ENCODE assay signal across 8 cellular contexts in the genomic region with DNA sequence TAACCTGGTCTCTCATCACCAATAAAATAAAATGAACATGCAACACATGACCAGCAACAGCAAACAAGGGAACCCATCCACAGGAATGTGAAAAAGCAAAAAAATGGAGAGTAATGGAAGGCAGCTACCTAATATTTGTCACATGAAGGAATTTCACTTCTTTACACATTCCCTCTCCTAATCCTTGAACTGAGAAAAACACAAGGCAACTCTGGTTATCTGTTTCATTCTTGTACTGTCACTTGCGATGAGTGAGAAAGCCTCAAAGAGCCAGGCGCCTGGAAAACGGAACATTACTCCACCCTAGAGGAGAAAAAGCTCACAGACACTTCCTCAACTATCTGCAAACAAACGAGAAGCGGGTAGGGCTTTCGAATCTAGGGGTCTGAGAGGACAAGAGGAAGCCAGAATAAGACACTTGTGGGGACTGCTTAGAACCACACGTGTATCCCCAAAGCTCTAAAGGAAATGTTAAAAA. TPM values are rescaled to one million over a fixed set of nuclear protein-coding genes. Genes with fewer than 3 reads are reported as not detected.
DNase-seq lines count a peak whose midpoint lies in the region; ATAC-seq, FAIRE-seq and TF ChIP-seq lines count a peak whose summit lies in the region.

No MANE protein-coding gene starts in this region.

- H3K27me3 ChIP-seq in BLaER1 treated with 17β-estradiol and CSF1 and Interleukin-3, amounts not matched to agents 10 nM and 100 nM, result no peaks in the 10 kb centered on the region
- H3K27me3 ChIP-seq in keratinocyte (ENCODE audit: control insufficient read depth, extremely low read depth, insufficient read depth, low read length), result no peaks in the 10 kb centered on the region

- H3K27ac ChIP-seq in BLaER1 treated with 17β-estradiol and CSF1 and Interleukin-3, amounts not matched to agents 10 nM and 100 nM, result peak overlapping the region in 7 of 11 experiments; percentile 21 to 68 (median 29); a peak in 13 of 22 replicates
- H3K27ac ChIP-seq in keratinocyte (ENCODE audit: control insufficient read depth, insufficient read depth, low read length), result peak overlapping the region; percentile 55

- no peaks in the 10 kb centered on the region for H4K20me1 ChIP-seq in BLaER1 treated with 17β-estradiol and CSF1 and Interleukin-3, amounts not matched to agents 10 nM and 100 nM
- no peaks in the 10 kb centered on the region for H4K20me1 ChIP-seq in keratinocyte (ENCODE audit: control insufficient read depth, extremely low read depth, insufficient read depth, low read length)

- peak overlapping the region; percentile 71 to 85 (median 76) for H3K27ac Mint-ChIP-seq in brain
- peak overlapping the region; percentile 77 for H3K27ac Mint-ChIP-seq in stimulated activated naive B cell treated with anti-CD40 and anti-IgM and Interleukin-4, amounts not matched to agents 10 μg/mL and 1 μg/mL and 100 μg/mL, for 72 hours

- H3K9me3 ChIP-seq in BLaER1 treated with 17β-estradiol and CSF1 and Interleukin-3, amounts not matched to agents 10 nM and 100 nM (replicated peaks in 1 of 11), result no peaks in the 10 kb centered on the region
- H3K9me3 ChIP-seq in keratinocyte (ENCODE audit: control insufficient read depth, low read depth, low read length), result no peaks in the 10 kb centered on the region

- H2AFZ ChIP-seq in keratinocyte (ENCODE audit: control insufficient read depth, low read length), result peak overlapping the region; percentile 53

- dilution Hi-C loops in keratinocyte (cut with MboI; ENCODE audit: extremely low pct_ligation_motif_present, low sequenced_read_pairs), result no loop called here

- ATAC-seq in stimulated activated naive B cell treated with anti-CD40 and anti-IgM and Interleukin-4, amounts not matched to agents 10 μg/mL and 1 μg/mL and 100 μg/mL, for 72 hours (replicated peaks), result peak; percentile 77 to 81
- no peak for ATAC-seq in GM19035 (IDR thresholded peaks at IDR 0.05; ENCODE audit: unreplicated experiment)

- no peaks in the 10 kb centered on the region for H3K79me2 ChIP-seq in keratinocyte (ENCODE audit: control insufficient read depth, insufficient read depth, low read length)

- H3K4me3 Mint-ChIP-seq in brain, result peak overlapping the region in 4 of 5 experiments; percentile 2 to 46 (median 27)
- H3K4me3 Mint-ChIP-seq in stimulated activated naive B cell treated with anti-CD40 and anti-IgM and Interleukin-4, amounts not matched to agents 10 μg/mL and 1 μg/mL and 100 μg/mL, for 72 hours, result peak overlapping the region in 1 of 2 donors; percentile 48

- H3K27me3 Mint-ChIP-seq in brain, result no peaks in the 10 kb centered on the region
- H3K27me3 Mint-ChIP-seq in stimulated activated naive B cell treated with anti-CD40 and anti-IgM and Interleukin-4, amounts not matched to agents 10 μg/mL and 1 μg/mL and 100 μg/mL, for 72 hours, result peaks cover 0 to 7% of the 10 kb centered on the region in 2 donors

- TF ChIP-seq CTCF in brain (conservative IDR thresholded peaks at IDR 0.05), result peak; percentile 64 to 71
- peak; percentile 57 to 66 (median 61) for TF ChIP-seq CTCF in keratinocyte (optimal IDR thresholded peaks at IDR 0.05 in 1 of 3, IDR thresholded peaks at IDR 0.05 in 1 of 3, conservative IDR thresholded peaks at IDR 0.05 in 1 of 3; ENCODE audit: extremely low read depth in 1 of 3, insufficient read depth in 2 of 3, low read length in 3 of 3)

- H3K4me3 ChIP-seq in BLaER1 treated with 17β-estradiol and CSF1 and Interleukin-3, amounts not matched to agents 10 nM and 100 nM, result no peak overlapping the region; a peak in 1 of 20 replicates
- no peak overlapping the region for H3K4me3 ChIP-seq in keratinocyte (ENCODE audit: control insufficient read depth in 2 of 3, extremely low read depth in 1 of 3, insufficient read depth in 2 of 3, low read depth in 1 of 3, low read length in 3 of 3)

- H3K4me2 ChIP-seq in BLaER1 treated with 17β-estradiol and CSF1 and Interleukin-3, amounts not matched to agents 10 nM and 100 nM, result peak overlapping the region; percentile 44 to 77 (median 60)
- peak overlapping the region; percentile 61 for H3K4me2 ChIP-seq in keratinocyte (ENCODE audit: control insufficient read depth, extremely low read depth, insufficient read depth, low read depth, low read length)

- peak; percentile 43 for DNase-seq in GM19240 (ENCODE audit: insufficient read length, low spot score)
- DNase-seq in NOMO-1 (lab: John Stamatoyannopoulos, UW; ENCODE audit: unreplicated experiment in 2 of 2), result peak; percentile 89 to 91
- no peak for DNase-seq in keratinocyte (ENCODE audit: low read depth, low spot score)
- peak; percentile 41 for DNase-seq in stimulated activated naive B cell treated with anti-CD40 and anti-IgM and Interleukin-4, amounts not matched to agents 10 μg/mL and 1 μg/mL and 100 μg/mL, for 72 hours
- no peak for DNase-seq in mesenteric fat pad (ENCODE audit: low spot score)

- H3K4me1 ChIP-seq in BLaER1 treated with 17β-estradiol and CSF1 and Interleukin-3, amounts not matched to agents 10 nM and 100 nM, result peaks cover 19 to 32% (median 24%) of the 10 kb centered on the region in 10 experiments
- peaks cover 27% of the 10 kb centered on the region for H3K4me1 ChIP-seq in keratinocyte (ENCODE audit: control insufficient read depth, extremely low read depth, insufficient read depth, low read length)

- H3K9me3 Mint-ChIP-seq in brain, result no peaks in the 10 kb centered on the region
- no peaks in the 10 kb centered on the region for H3K9me3 Mint-ChIP-seq in stimulated activated naive B cell treated with anti-CD40 and anti-IgM and Interleukin-4, amounts not matched to agents 10 μg/mL and 1 μg/mL and 100 μg/mL, for 72 hours

- peak; percentile 81 for FAIRE-seq in keratinocyte (lab: Jason Lieb, UNC)

- peak overlapping the region in 7 of 11 experiments; percentile 1 to 54 (median 21); a peak in 6 of 22 replicates for H3K9ac ChIP-seq in BLaER1 treated with 17β-estradiol and CSF1 and Interleukin-3, amounts not matched to agents 10 nM and 100 nM
- peak overlapping the region; percentile 67 for H3K9ac ChIP-seq in keratinocyte (ENCODE audit: control insufficient read depth, extremely low read depth, insufficient read depth, low read length)

- peaks cover 38% of the 10 kb centered on the region for H3K4me1 Mint-ChIP-seq in brain
- H3K4me1 Mint-ChIP-seq in stimulated activated naive B cell treated with anti-CD40 and anti-IgM and Interleukin-4, amounts not matched to agents 10 μg/mL and 1 μg/mL and 100 μg/mL, for 72 hours, result peaks cover 9 to 17% of the 10 kb centered on the region in 2 donors

- no peaks in the 10 kb centered on the region for H3K36me3 ChIP-seq in BLaER1 treated with 17β-estradiol and CSF1 and Interleukin-3, amounts not matched to agents 10 nM and 100 nM
- H3K36me3 ChIP-seq in keratinocyte (ENCODE audit: control insufficient read depth in 2 of 2, extremely low read depth in 1 of 2, insufficient read depth in 2 of 2, low read length in 2 of 2), result no peaks in the 10 kb centered on the region

- no peaks in the 10 kb centered on the region for H3K36me3 Mint-ChIP-seq in brain
- H3K36me3 Mint-ChIP-seq in stimulated activated naive B cell treated with anti-CD40 and anti-IgM and Interleukin-4, amounts not matched to agents 10 μg/mL and 1 μg/mL and 100 μg/mL, for 72 hours, result no peaks in the 10 kb centered on the region

- no peaks in the 10 kb centered on the region for H3K9me1 ChIP-seq in keratinocyte (ENCODE audit: control insufficient read depth, extremely low read depth, insufficient read depth, low read length)

RNA-seq across cellular contexts. Expression of a gene that starts 13.8 kb away (rescaled TPM):
- polyA plus RNA-seq in brain (ENCODE audit: insufficient read depth, low read depth, low replicate concordance) (1.8 TPM), keratinocyte (6.1 to 8.7 TPM (median 6.7 TPM) in 3 replicates)
- polyA plus RNA-seq in keratinocyte (2011; ENCODE audit: low read depth), result 2.2 TPM
- 9.3 and 11.9 TPM in 2 replicates for polyA plus RNA-seq in keratinocyte (2011; cell fraction: cytosol; rRNA removed)
- 7.4 and 8.7 TPM in 2 replicates for polyA plus RNA-seq in keratinocyte (2011; cell fraction: nucleus; rRNA removed)
- polyA plus RNA-seq in keratinocyte (2012; ENCODE audit: low replicate concordance), result 2.9 and 4.4 TPM in 2 replicates
- 2.7 to 7.7 TPM (median 7.3 TPM) in 3 replicates for polyA minus RNA-seq in keratinocyte
- polyA minus RNA-seq in keratinocyte (2011; cell fraction: cytosol; rRNA and poly(A)+ RNA removed), result 6.7 TPM
- 7.3 and 16.3 TPM in 2 replicates for polyA minus RNA-seq in keratinocyte (2011; cell fraction: nucleus; rRNA and poly(A)+ RNA removed)
- total RNA-seq in mesenteric fat pad, result 0.26 TPM

RNA-seq across cellular contexts. Expression of a gene that starts 13.9 kb away (rescaled TPM):
- 22.9 TPM for polyA plus RNA-seq in brain (ENCODE audit: insufficient read depth, low read depth, low replicate concordance)
- 13.0 to 24.0 TPM (median 19.8 TPM) in 3 replicates for polyA plus RNA-seq in keratinocyte
- 8.2 TPM for polyA plus RNA-seq in keratinocyte (2011; ENCODE audit: low read depth)
- polyA plus RNA-seq in keratinocyte (2011; cell fraction: cytosol; rRNA removed), result 18.2 and 19.6 TPM in 2 replicates
- 26.9 and 27.7 TPM in 2 replicates for polyA plus RNA-seq in keratinocyte (2011; cell fraction: nucleus; rRNA removed)
- 13.0 and 26.6 TPM in 2 replicates for polyA plus RNA-seq in keratinocyte (2012; ENCODE audit: low replicate concordance)
- polyA minus RNA-seq in keratinocyte, result 20.8 to 28.9 TPM (median 20.9 TPM) in 3 replicates
- polyA minus RNA-seq in keratinocyte (2011; cell fraction: cytosol; rRNA and poly(A)+ RNA removed), result 23.6 TPM
- 20.6 and 30.3 TPM in 2 replicates for polyA minus RNA-seq in keratinocyte (2011; cell fraction: nucleus; rRNA and poly(A)+ RNA removed)
- 24.3 TPM for total RNA-seq in mesenteric fat pad

Comparison
In these comparisons a context has a peak if more than half of its experiments do, and no peak if none do; other contexts are left out.
1. DNase-seq: peak in GM19240 (single experiment), NOMO-1 (2 of 2) and stimulated activated naive B cell treated with anti-CD40 and anti-IgM and Interleukin-4, amounts not matched to agents 10 μg/mL and 1 μg/mL and 100 μg/mL, for 72 hours (single experiment); none in keratinocyte (single experiment) and mesenteric fat pad (single experiment).